Comparison of ENCODE assay signal across 8 cellular contexts in the genomic region with DNA sequence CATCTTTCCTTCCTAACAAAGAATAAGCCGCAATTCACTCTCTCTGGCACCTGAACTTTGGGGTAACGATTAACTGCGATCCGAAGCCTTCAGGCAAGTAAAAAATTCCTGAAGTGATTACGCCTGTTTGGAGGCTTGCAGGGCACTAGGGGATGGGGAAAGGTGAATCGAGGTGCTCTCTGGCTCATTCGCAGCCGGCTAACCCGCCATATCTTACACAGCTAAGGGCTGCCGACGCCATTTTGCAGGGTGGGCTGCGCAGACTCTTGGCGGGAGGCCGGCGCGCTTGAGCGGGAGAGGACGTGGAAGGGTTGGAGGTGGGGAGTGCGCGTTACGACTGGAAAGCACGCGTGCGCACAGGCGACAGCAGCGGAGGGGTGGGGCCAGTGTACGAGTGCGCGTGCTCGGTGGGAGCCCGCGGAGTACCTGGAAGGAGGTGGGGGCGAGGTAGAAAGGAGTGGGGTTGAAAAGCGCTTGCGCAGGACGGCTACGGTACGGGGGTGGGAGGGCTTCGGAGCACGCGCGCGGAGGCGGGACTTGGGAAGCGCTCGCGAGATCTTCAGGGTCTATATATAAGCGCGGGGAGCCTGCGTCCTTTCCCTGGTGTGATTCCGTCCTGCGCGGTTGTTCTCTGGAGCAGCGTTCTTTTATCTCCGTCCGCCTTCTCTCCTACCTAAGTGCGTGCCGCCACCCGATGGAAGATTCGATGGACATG. TPM values are rescaled to one million over a fixed set of nuclear protein-coding genes. Genes with fewer than 3 reads are reported as not detected.
DNase-seq lines count a peak whose midpoint lies in the region; ATAC-seq and TF ChIP-seq lines count a peak whose summit lies in the region.

A gene with protein sequence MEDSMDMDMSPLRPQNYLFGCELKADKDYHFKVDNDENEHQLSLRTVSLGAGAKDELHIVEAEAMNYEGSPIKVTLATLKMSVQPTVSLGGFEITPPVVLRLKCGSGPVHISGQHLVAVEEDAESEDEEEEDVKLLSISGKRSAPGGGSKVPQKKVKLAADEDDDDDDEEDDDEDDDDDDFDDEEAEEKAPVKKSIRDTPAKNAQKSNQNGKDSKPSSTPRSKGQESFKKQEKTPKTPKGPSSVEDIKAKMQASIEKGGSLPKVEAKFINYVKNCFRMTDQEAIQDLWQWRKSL (plus strand): TSS at position 595 of the 715 bp plus-strand sequence. CDS start 100 bp downstream, at position 695.

- H3K4me3 ChIP-seq in SU-DHL-6 (ENCODE audit: insufficient read depth, low read length, poor library complexity, severe bottlenecking) (peak within 1 kb of the TSS; percentile 63), thymus (ENCODE audit: low read length) (peak within 1 kb of the TSS; percentile 66)

- peaks cover 47% of the 10 kb centered on the region for H3K79me2 ChIP-seq in SU-DHL-6 (ENCODE audit: insufficient read depth, low read length)

- H3K27me3 Mint-ChIP-seq in activated naive CD8-positive, alpha-beta T cell treated with anti-CD3 and anti-CD28 coated beads, Interleukin-2, amount 10 ng/mL, durations not matched to agents 7 days and 5 days: no peaks in the 10 kb centered on the region
- peaks cover 3% of the 10 kb centered on the region for H3K27me3 Mint-ChIP-seq in osteocyte (ENCODE audit: unreplicated experiment)

- H3F3A ChIP-seq in SU-DHL-6 (ENCODE audit: insufficient read depth): peaks cover 25% of the 10 kb centered on the region; the same call in 1 of the 2 replicates

- peak; percentile 86 for ATAC-seq in HG02678 (IDR thresholded peaks at IDR 0.05; ENCODE audit: unreplicated experiment)
- ATAC-seq in activated naive CD8-positive, alpha-beta T cell treated with anti-CD3 and anti-CD28 coated beads, Interleukin-2, amount 10 ng/mL, durations not matched to agents 7 days and 5 days (ENCODE audit: low read depth): peak; percentile 91

- no peaks in the 10 kb centered on the region for H3K9me3 ChIP-seq in SU-DHL-6 (ENCODE audit: insufficient read depth, low read length)
- no peaks in the 10 kb centered on the region for H3K9me3 ChIP-seq in thymus (ENCODE audit: control insufficient read depth)

- DNase-seq in NCI-H128 (lab: John Stamatoyannopoulos, UW; ENCODE audit: unreplicated experiment) (peak; percentile 89), head of caudate nucleus (peak; percentile 87 to 98 (median 95)), osteocyte (ENCODE audit: extremely low spot score, unreplicated experiment) (peak; percentile 99)
- peak; percentile 95 for DNase-seq in activated naive CD8-positive, alpha-beta T cell treated with anti-CD3 and anti-CD28 coated beads, Interleukin-2, amount 10 ng/mL, durations not matched to agents 7 days and 5 days

- H3K27me3 ChIP-seq in SU-DHL-6 (ENCODE audit: low read length): no peaks in the 10 kb centered on the region
- no peaks in the 10 kb centered on the region for H3K27me3 ChIP-seq in thymus (ENCODE audit: control insufficient read depth, insufficient read depth)

- peak within 1 kb of the TSS; percentile 84 for H2AFZ ChIP-seq in SU-DHL-6 (ENCODE audit: low read depth, low read length, severe bottlenecking)

- peaks cover 2% of the 10 kb centered on the region for H3K4me1 ChIP-seq in thymus (ENCODE audit: control insufficient read depth, insufficient read depth, low read length)

- peak within 1 kb of the TSS; percentile 81 for H3K4me2 ChIP-seq in SU-DHL-6 (ENCODE audit: low read depth, low read length, poor library complexity, severe bottlenecking)

- H3K9me3 Mint-ChIP-seq in activated naive CD8-positive, alpha-beta T cell treated with anti-CD3 and anti-CD28 coated beads, Interleukin-2, amount 10 ng/mL, durations not matched to agents 7 days and 5 days: no peaks in the 10 kb centered on the region
- H3K9me3 Mint-ChIP-seq in osteocyte (ENCODE audit: unreplicated experiment): no peaks in the 10 kb centered on the region

- peaks cover 35% of the 10 kb centered on the region for H3K4me1 Mint-ChIP-seq in activated naive CD8-positive, alpha-beta T cell treated with anti-CD3 and anti-CD28 coated beads, Interleukin-2, amount 10 ng/mL, durations not matched to agents 7 days and 5 days
- H3K4me1 Mint-ChIP-seq in osteocyte (ENCODE audit: unreplicated experiment): peaks cover 32% of the 10 kb centered on the region

- H3K9ac ChIP-seq in SU-DHL-6 (ENCODE audit: low read length): peak within 1 kb of the TSS; percentile 84

- peak; percentile 89 for TF ChIP-seq POLR2A in GM10847 (IDR thresholded peaks at IDR 0.05; ENCODE audit: extremely low read depth, insufficient read length)

- H3K27ac ChIP-seq in SU-DHL-6 (ENCODE audit: low read depth, low read length) (peak within 1 kb of the TSS; percentile 72), thymus (ENCODE audit: low read depth) (peak within 1 kb of the TSS; percentile 92)

- H3K36me3 ChIP-seq in SU-DHL-6 (ENCODE audit: low read length): peaks cover 29% of the 10 kb centered on the region
- H3K36me3 ChIP-seq in thymus (ENCODE audit: control insufficient read depth, insufficient read depth): peaks cover 7% of the 10 kb centered on the region

- peaks cover 31% of the 10 kb centered on the region for H3K36me3 Mint-ChIP-seq in activated naive CD8-positive, alpha-beta T cell treated with anti-CD3 and anti-CD28 coated beads, Interleukin-2, amount 10 ng/mL, durations not matched to agents 7 days and 5 days
- peaks cover 12% of the 10 kb centered on the region for H3K36me3 Mint-ChIP-seq in osteocyte (ENCODE audit: unreplicated experiment)

- H4K20me1 ChIP-seq in SU-DHL-6 (ENCODE audit: low read depth, low read length): peaks cover 39% of the 10 kb centered on the region

- H3K4me3 Mint-ChIP-seq in activated naive CD8-positive, alpha-beta T cell treated with anti-CD3 and anti-CD28 coated beads, Interleukin-2, amount 10 ng/mL, durations not matched to agents 7 days and 5 days: peak within 1 kb of the TSS; percentile 96
- H3K4me3 Mint-ChIP-seq in osteocyte (ENCODE audit: unreplicated experiment): peak within 1 kb of the TSS; percentile 98

- under 1% methylated on average over 60 of the region's 60 CpGs for WGBS in thymus

- no peaks in the 10 kb centered on the region for H3K9me2 ChIP-seq in SU-DHL-6 (replicated peaks; ENCODE audit: insufficient read depth, low read length)

- H3K27ac Mint-ChIP-seq in activated naive CD8-positive, alpha-beta T cell treated with anti-CD3 and anti-CD28 coated beads, Interleukin-2, amount 10 ng/mL, durations not matched to agents 7 days and 5 days: peak within 1 kb of the TSS; percentile 99
- H3K27ac Mint-ChIP-seq in osteocyte (ENCODE audit: unreplicated experiment): peak within 1 kb of the TSS; percentile 99

- POLR2A ChIA-PET in activated naive CD8-positive, alpha-beta T cell treated with anti-CD3 and anti-CD28 coated beads, Interleukin-2, amount 10 ng/mL, durations not matched to agents 7 days and 5 days (lab: Charles Lee): interaction anchor here (0.6 to 1.5 kb wide), 7 partner anchors 18 to 799 kb away, joined by 3 to 7 read pairs (median 3); a partner anchor contains a TSS

- TF ChIP-seq CTCF in SU-DHL-6 (IDR thresholded peaks at IDR 0.05; ENCODE audit: insufficient read depth, low read length, poor library complexity, severe bottlenecking) (no peak), osteocyte (IDR thresholded peaks at IDR 0.05) (no peak)

- intact Hi-C loops in head of caudate nucleus (cut with DNase I): loop anchor here (5.0 kb wide), 1 partner anchor 620 kb away; a partner anchor contains a TSS

RNA-seq across cellular contexts. Expression of the gene that starts here (rescaled TPM):
- 1,000 to 10,000 TPM in 1 of 2 experiments, 100 to 1,000 TPM in 1; 993 to 1,002 TPM for total RNA-seq in activated naive CD8-positive, alpha-beta T cell treated with anti-CD3 and anti-CD28 coated beads, Interleukin-2, amount 10 ng/mL, durations not matched to agents 7 days and 5 days
- 1,157 and 1,175 TPM in 2 replicates for total RNA-seq in osteocyte
- polyA plus RNA-seq in thymus: 2,207 TPM

Comparison
In these comparisons a context has a peak if more than half of its experiments do, and no peak if none do; other contexts are left out.
1. Peak in every context shown above with its lines: DNase-seq, ATAC-seq, H3K4me3 ChIP-seq and H3K27ac ChIP-seq.